14 cellular contexts compared by ENCODE assay signal in the genomic region with DNA sequence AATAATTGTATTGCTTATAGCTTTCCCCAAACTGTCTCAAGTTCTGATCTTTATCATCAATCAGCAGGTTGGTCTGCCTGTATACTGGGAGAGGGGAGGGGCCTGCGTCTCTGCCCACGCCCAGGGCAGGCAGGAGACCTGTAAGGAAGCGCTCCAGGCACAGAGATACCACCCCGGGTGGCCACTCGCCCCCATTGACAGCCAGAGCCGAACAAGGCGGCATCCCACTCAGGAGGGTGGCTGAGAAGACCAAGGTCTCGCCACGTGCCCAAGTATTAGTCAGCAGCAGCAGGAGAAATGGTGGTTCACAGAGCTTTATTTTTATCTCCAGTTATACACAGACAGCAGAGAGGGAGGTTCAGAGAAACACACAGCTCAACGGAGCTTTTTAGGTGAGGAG.
"Had no signal": no experiment of that assay in that cellular context is flagged by ENCODE, and none has a peak within 500 bp of the region (broad histone marks: within the 10 kb centered on the region; RNA-seq: fewer than 3 reads in every experiment).

No MANE protein-coding gene starts in this region.

- ATAC-seq: natural killer cell treated with Interleukin-12 subunit alpha and Interleukin-12 subunit beta and Interleukin-15 and Interleukin-18, amount 100 ng/mL, for 72 hours; stimulated activated naive CD8-positive, alpha-beta T cell treated with anti-CD3 and anti-CD28 coated beads, Interleukin-15, Interleukin-2, amounts not matched to agents 100 U/mL and 50 U/mL, for 24 hours had no signal

- H3K4me3 Mint-ChIP-seq: activated CD4-positive, alpha-beta memory T cell treated with anti-CD3 and anti-CD28 coated beads for 36 hours; activated naive CD4-positive, alpha-beta T cell treated with anti-CD3 and anti-CD28 coated beads for 36 hours; natural killer cell treated with Interleukin-12 subunit alpha and Interleukin-12 subunit beta and Interleukin-15 and Interleukin-18, amount 100 ng/mL, for 72 hours had no signal

- H3K36me3 ChIP-seq: adrenal gland, brain microvascular endothelial cell, esophagus squamous epithelium, thoracic aorta, uterus had no signal

- H3K36me3 Mint-ChIP-seq: activated CD4-positive, alpha-beta memory T cell treated with anti-CD3 and anti-CD28 coated beads for 36 hours; natural killer cell treated with Interleukin-12 subunit alpha and Interleukin-12 subunit beta and Interleukin-15 and Interleukin-18, amount 100 ng/mL, for 72 hours had no signal

- H3K4me3 ChIP-seq: adrenal gland, esophagus squamous epithelium, thoracic aorta, uterus had no signal

- H3K27me3 ChIP-seq: adrenal gland, brain microvascular endothelial cell, uterus had no signal

- H3K4me1 ChIP-seq: esophagus squamous epithelium, uterus had no signal

- H3K27ac Mint-ChIP-seq: activated CD4-positive, alpha-beta memory T cell treated with anti-CD3 and anti-CD28 coated beads for 36 hours; activated naive CD4-positive, alpha-beta T cell treated with anti-CD3 and anti-CD28 coated beads for 36 hours; natural killer cell treated with Interleukin-12 subunit alpha and Interleukin-12 subunit beta and Interleukin-15 and Interleukin-18, amount 100 ng/mL, for 72 hours had no signal

- DNase-seq: activated CD4-positive, alpha-beta memory T cell treated with anti-CD3 and anti-CD28 coated beads for 36 hours; activated naive CD4-positive, alpha-beta T cell treated with anti-CD3 and anti-CD28 coated beads for 36 hours; activated T-cell treated with anti-CD3 and anti-CD28 coated beads, Interleukin-2, amount 50 U/mL, for 48 hours; brain microvascular endothelial cell; esophagus squamous epithelium; foreskin fibroblast; stimulated activated CD4-positive, alpha-beta T cell treated with anti-CD3 and anti-CD28 coated beads, Interleukin-4, amount 100 ng/mL, for 1 hour; stimulated activated CD8-positive, alpha-beta memory T cell treated with anti-CD3 and anti-CD28 coated beads, Interleukin-4, amount 100 ng/mL, for 48 hours; stimulated activated naive CD8-positive, alpha-beta T cell treated with anti-CD3 and anti-CD28 coated beads, Interleukin-15, Interleukin-2, amounts not matched to agents 100 U/mL and 50 U/mL, for 24 hours; T-helper 9 cell had no signal

- H3K27ac ChIP-seq: adrenal gland, brain microvascular endothelial cell, esophagus squamous epithelium, thoracic aorta, uterus had no signal

- H3K27me3 Mint-ChIP-seq: activated CD4-positive, alpha-beta memory T cell treated with anti-CD3 and anti-CD28 coated beads for 36 hours; natural killer cell treated with Interleukin-12 subunit alpha and Interleukin-12 subunit beta and Interleukin-15 and Interleukin-18, amount 100 ng/mL, for 72 hours had no signal

- H3K9me3 Mint-ChIP-seq: activated CD4-positive, alpha-beta memory T cell treated with anti-CD3 and anti-CD28 coated beads for 36 hours; activated naive CD4-positive, alpha-beta T cell treated with anti-CD3 and anti-CD28 coated beads for 36 hours; natural killer cell treated with Interleukin-12 subunit alpha and Interleukin-12 subunit beta and Interleukin-15 and Interleukin-18, amount 100 ng/mL, for 72 hours had no signal

- H3K9me3 ChIP-seq: adrenal gland, esophagus squamous epithelium, thoracic aorta, uterus had no signal
